Comparison of ENCODE assay signal across 9 cellular contexts in genomic region chr12:57868870-57869609, GRCh38. TPM values are rescaled to one million over a fixed set of nuclear protein-coding genes. Genes with fewer than 3 reads are reported as not detected.
DNase-seq lines count a peak whose midpoint lies in the region; ATAC-seq and TF ChIP-seq lines count a peak whose summit lies in the region.
"Had no signal": no experiment of that assay in that cellular context is flagged by ENCODE, and none has a peak within 500 bp of the region (broad histone marks: within the 10 kb centered on the region; RNA-seq: fewer than 3 reads in every experiment).

No MANE protein-coding gene starts in this region.

- H3K36me3 ChIP-seq in lower lobe of right lung (no peaks in the 10 kb centered on the region), thoracic aorta (no peaks in the 10 kb centered on the region)

- DNase-seq in NCI-H128 (lab: John Stamatoyannopoulos, UW; ENCODE audit: unreplicated experiment) (peak; percentile 37), lower lobe of right lung (no peak), thoracic aorta (ENCODE audit: low spot score) (no peak), mucosa of gallbladder (ENCODE audit: low spot score) (no peak)
- DNase-seq: stimulated activated CD4-positive, alpha-beta T cell treated with anti-CD3 and anti-CD28 coated beads, Interleukin-15, amount 100 ng/mL, for 24 hours had no signal

- ATAC-seq in lower lobe of right lung (no peak), thoracic aorta (ENCODE audit: insufficient number of reproducible peaks, low FRiP score, low read depth) (no peak), HG02840 (IDR thresholded peaks at IDR 0.05; ENCODE audit: low FRiP score, unreplicated experiment) (no peak), HG02763 (IDR thresholded peaks at IDR 0.05; ENCODE audit: unreplicated experiment) (no peak), HG02571 (IDR thresholded peaks at IDR 0.05; ENCODE audit: unreplicated experiment) (no peak)

- intact Hi-C loops in lower lobe of right lung (cut with DNase I): no loop called here

- peaks cover 60% of the 10 kb centered on the region for H3K4me1 Mint-ChIP-seq in brain

- H3K27me3 Mint-ChIP-seq in brain: no peaks in the 10 kb centered on the region

- TF ChIP-seq CTCF in brain (conservative IDR thresholded peaks at IDR 0.05): no peak
- TF ChIP-seq CTCF in lower lobe of right lung (IDR thresholded peaks at IDR 0.05): no peak
- TF ChIP-seq CTCF in thoracic aorta (IDR thresholded peaks at IDR 0.05): no peak

- no peak overlapping the region for H3K4me3 ChIP-seq in lower lobe of right lung
- peak overlapping the region; percentile 19 for H3K4me3 ChIP-seq in thoracic aorta

- peak overlapping the region; percentile 54 for H3K27ac ChIP-seq in lower lobe of right lung
- H3K27ac ChIP-seq in thoracic aorta: peak overlapping the region; percentile 76 to 90

- peak overlapping the region; percentile 36 to 85 (median 61) for H3K4me3 Mint-ChIP-seq in brain

- no peaks in the 10 kb centered on the region for H3K36me3 Mint-ChIP-seq in brain

- no peaks in the 10 kb centered on the region for H3K27me3 ChIP-seq in lower lobe of right lung (ENCODE audit: low read depth)
- no peaks in the 10 kb centered on the region for H3K27me3 ChIP-seq in thoracic aorta (replicated peaks; ENCODE audit: insufficient read depth)

- peak overlapping the region; percentile 98 to 100 (median 98) for H3K27ac Mint-ChIP-seq in brain

- H3K4me1 ChIP-seq in lower lobe of right lung (peaks cover 29% of the 10 kb centered on the region), thoracic aorta (ENCODE audit: control insufficient read depth in 1 of 2, low read depth in 2 of 2) (peaks cover 21 to 52% of the 10 kb centered on the region in 2 donors)

- H3K9me3 ChIP-seq in lower lobe of right lung (no peaks in the 10 kb centered on the region), thoracic aorta (no peaks in the 10 kb centered on the region)

- H3K9me3 Mint-ChIP-seq in brain: peaks cover 0 to 1% (median 0%) of the 10 kb centered on the region in 5 experiments

RNA-seq across cellular contexts. Expression of gene CTDSP2, which starts 22.5 kb away (rescaled TPM):
- polyA plus RNA-seq in brain (ENCODE audit: insufficient read depth, low read depth, low replicate concordance): 67.6 TPM
- 220 TPM for total RNA-seq in lower lobe of right lung
- total RNA-seq in thoracic aorta: 100 to 1,000 TPM; 170 to 222 TPM
- 150 TPM for total RNA-seq in mucosa of gallbladder

RNA-seq across cellular contexts. Expression of gene AVIL, which starts 50.5 kb away (rescaled TPM):
- polyA plus RNA-seq in brain (ENCODE audit: insufficient read depth, low read depth, low replicate concordance): 1.0 TPM
- total RNA-seq in lower lobe of right lung: 10.8 TPM
- total RNA-seq in thoracic aorta: 10 to 100 TPM in 1 of 2 donors, 1 to 10 TPM in 1; 2.2 to 15.3 TPM
- total RNA-seq in mucosa of gallbladder: 12.0 TPM
